In genomic region chr11:123573291-123573690, GRCh38 we compare ENCODE assay signal across 26 cellular contexts.
"Had no signal": no experiment of that assay in that cellular context is flagged by ENCODE, and none has a peak within 500 bp of the region (broad histone marks: within the 10 kb centered on the region; RNA-seq: fewer than 3 reads in every experiment).

No MANE protein-coding gene starts in this region.

- H3K9me3 ChIP-seq: lower lobe of right lung, psoas muscle, right atrium auricular region, right lobe of liver, tibial nerve, uterus had no signal

- H3K4me3 Mint-ChIP-seq: naive thymus-derived CD8-positive, alpha-beta T cell; nephron; neural crest cell; stimulated activated memory B cell treated with anti-CD40 and anti-IgM and Interleukin-4, amounts not matched to agents 10 μg/mL and 1 μg/mL and 100 μg/mL, for 72 hours; stimulated activated naive CD8-positive, alpha-beta T cell treated with anti-CD3 and anti-CD28 coated beads, Interleukin-15, amount 100 ng/mL, for 72 hours; type B pancreatic cell had no signal

- H3K4me3 ChIP-seq: lower lobe of right lung, psoas muscle, right atrium auricular region, right lobe of liver, smooth muscle cell, tibial nerve, uterus had no signal

- H3K27ac Mint-ChIP-seq: nephron; stimulated activated memory B cell treated with anti-CD40 and anti-IgM and Interleukin-4, amounts not matched to agents 10 μg/mL and 1 μg/mL and 100 μg/mL, for 72 hours; type B pancreatic cell had no signal

- H3K9ac ChIP-seq: parathyroid adenoma had no signal

- H3K4me1 ChIP-seq: lower lobe of right lung, parathyroid adenoma, psoas muscle, right atrium auricular region, right lobe of liver, uterus had no signal

- DNase-seq: kidney glomerular epithelial cell; left cardiac atrium; left ventricle myocardium superior; lower lobe of right lung; mammary epithelial cell; mesenchymal stem cell; naive thymus-derived CD8-positive, alpha-beta T cell; nucleus accumbens; right lobe of liver; stimulated activated CD4-positive, alpha-beta T cell treated with anti-CD3 and anti-CD28 coated beads, Interleukin-1b, Interleukin-23, amount 100 ng/mL, for 48 hours; stimulated activated CD4-positive, alpha-beta T cell treated with anti-CD3 and anti-CD28 coated beads, Interleukin-2, amount 100 ng/mL, for 48 hours; stimulated activated CD4-positive, alpha-beta T cell treated with anti-CD3 and anti-CD28 coated beads, Interleukin-4, amount 100 ng/mL, for 4 hours; stimulated activated CD8-positive, alpha-beta memory T cell treated with anti-CD3 and anti-CD28 coated beads, Interleukin-4, amount 100 ng/mL, for 48 hours; stimulated activated naive CD4-positive, alpha-beta T cell treated with Interleukin-2 at 50 U/mL for 16 hours; stimulated activated naive CD8-positive, alpha-beta T cell treated with anti-CD3 and anti-CD28 coated beads, Interleukin-15, amount 100 ng/mL, for 72 hours; uterus had no signal

- H2AFZ ChIP-seq: parathyroid adenoma had no signal

- H3K27me3 Mint-ChIP-seq: stimulated activated memory B cell treated with anti-CD40 and anti-IgM and Interleukin-4, amounts not matched to agents 10 μg/mL and 1 μg/mL and 100 μg/mL, for 72 hours; stimulated activated naive CD8-positive, alpha-beta T cell treated with anti-CD3 and anti-CD28 coated beads, Interleukin-15, amount 100 ng/mL, for 72 hours had no signal

- H3K36me3 Mint-ChIP-seq: naive thymus-derived CD8-positive, alpha-beta T cell; stimulated activated memory B cell treated with anti-CD40 and anti-IgM and Interleukin-4, amounts not matched to agents 10 μg/mL and 1 μg/mL and 100 μg/mL, for 72 hours; type B pancreatic cell had no signal

- H3K27ac ChIP-seq: lower lobe of right lung, parathyroid adenoma, psoas muscle, right atrium auricular region, right lobe of liver, tibial nerve, uterus had no signal

- H3K36me3 ChIP-seq: lower lobe of right lung, right atrium auricular region, right lobe of liver, tibial nerve, uterus had no signal

- H3K79me2 ChIP-seq: parathyroid adenoma had no signal

- ATAC-seq: left cardiac atrium; left lobe of liver; left ventricle myocardium superior; lower lobe of right lung; naive thymus-derived CD8-positive, alpha-beta T cell; psoas muscle; right lobe of liver; stimulated activated memory B cell treated with anti-CD40 and anti-IgM and Interleukin-4, amounts not matched to agents 10 μg/mL and 1 μg/mL and 100 μg/mL, for 72 hours; stimulated activated naive CD8-positive, alpha-beta T cell treated with anti-CD3 and anti-CD28 coated beads, Interleukin-15, amount 100 ng/mL, for 72 hours had no signal

- H3K27me3 ChIP-seq: right atrium auricular region, right lobe of liver, tibial nerve, uterus had no signal

- H3K4me2 ChIP-seq: smooth muscle cell had no signal
